Comparison of ENCODE assay signal across 10 cellular contexts in the genomic region with DNA sequence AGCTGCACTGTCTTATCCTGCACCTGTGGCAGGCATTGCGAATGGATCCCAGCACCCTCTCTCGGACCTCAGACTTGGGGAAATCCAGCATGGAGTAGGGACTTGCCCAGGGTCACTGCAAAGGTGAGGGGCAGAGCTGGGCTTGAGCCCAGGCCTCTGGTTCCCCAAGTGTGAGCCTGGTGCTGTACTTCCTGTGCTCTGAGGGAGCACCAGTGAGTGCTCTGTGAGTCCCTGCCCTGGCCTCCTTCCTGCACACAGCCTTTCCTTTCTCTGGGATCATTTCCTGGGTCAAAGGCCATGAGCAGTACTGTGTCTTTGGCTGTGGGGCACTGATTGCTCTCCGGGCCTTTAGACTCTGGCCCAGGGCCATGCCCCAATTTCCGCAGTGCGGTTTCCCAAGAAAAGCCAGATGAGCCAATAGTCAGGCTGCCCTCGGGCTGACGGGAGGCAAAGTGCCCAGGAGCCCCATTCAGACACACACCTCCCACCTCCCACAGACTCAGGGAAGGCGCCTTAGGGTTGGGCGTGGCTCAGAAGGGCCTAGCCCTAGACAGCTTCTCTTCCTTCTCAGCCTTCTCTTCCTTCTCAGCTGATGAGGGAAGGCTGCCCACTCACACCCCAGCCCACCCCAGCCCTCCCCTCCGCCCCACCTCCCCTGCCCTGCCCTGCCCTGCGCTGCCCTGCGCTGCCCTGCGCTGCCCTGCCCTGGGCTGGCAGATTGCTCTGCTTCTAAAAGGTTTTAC. TPM values are rescaled to one million over a fixed set of nuclear protein-coding genes. Genes with fewer than 3 reads are reported as not detected.
DNase-seq lines count a peak whose midpoint lies in the region; ATAC-seq lines count a peak whose summit lies in the region.
"Had no signal": no experiment of that assay in that cellular context is flagged by ENCODE, and none has a peak within 500 bp of the region (broad histone marks: within the 10 kb centered on the region; RNA-seq: fewer than 3 reads in every experiment).

No MANE protein-coding gene starts in this region.

- no peak overlapping the region for H3K56ac ChIP-seq in mesendoderm (ENCODE audit: low read length)

- peak; percentile 73 for ATAC-seq in Right ventricle myocardium superior (ENCODE audit: poor library complexity)
- ATAC-seq in HG03196 (IDR thresholded peaks at IDR 0.05; ENCODE audit: unreplicated experiment), result no peak
- no peak for ATAC-seq in HG03521 (IDR thresholded peaks at IDR 0.05; ENCODE audit: unreplicated experiment)
- ATAC-seq: activated T-cell treated with anti-CD3 and anti-CD28 coated beads, Interleukin-2, amount 50 U/mL, for 4 hours had no signal

- H2BK15ac ChIP-seq in mesendoderm (replicated peaks; ENCODE audit: low read depth), result no peak overlapping the region

- no peak overlapping the region for H3K9ac ChIP-seq in mesendoderm (ENCODE audit: low read length)

- H2AK5ac ChIP-seq in mesendoderm (ENCODE audit: low read length), result no peak overlapping the region

- no peak overlapping the region for H3K4me3 ChIP-seq in mesendoderm (ENCODE audit: low read length)

- no peak overlapping the region for H2BK5ac ChIP-seq in mesendoderm (ENCODE audit: low read length)

- H3K18ac ChIP-seq in mesendoderm (ENCODE audit: low read length), result no peak overlapping the region

- H4K5ac ChIP-seq in mesendoderm (ENCODE audit: low read length), result no peak overlapping the region

- no peak overlapping the region for H3K27ac ChIP-seq in mesendoderm (ENCODE audit: low read depth, low read length)

- H3K4ac ChIP-seq in mesendoderm (ENCODE audit: low read depth, low read length), result no peak overlapping the region

- no peak overlapping the region for H4K8ac ChIP-seq in mesendoderm (ENCODE audit: low read depth, low read length)

- H3K23ac ChIP-seq in mesendoderm (ENCODE audit: low read length), result no peak overlapping the region

- no CpG with 5 or more reads among the region's 13 CpGs for WGBS in mesendoderm (ENCODE audit: extremely low coverage, insufficient coverage, low lambda C conversion rate)

- intact Hi-C loops in Right ventricle myocardium superior (cut with DNase I), result no loop called here
- intact Hi-C loops in cardiac septum (cut with DNase I), result no loop called here

- no peaks in the 10 kb centered on the region for H3K27me3 ChIP-seq in mesendoderm (ENCODE audit: insufficient read depth, low read length, poor library complexity)

- H3K4me2 ChIP-seq in mesendoderm (ENCODE audit: low read length), result no peak overlapping the region

- no peaks in the 10 kb centered on the region for H3K79me2 ChIP-seq in mesendoderm (ENCODE audit: control insufficient read depth, insufficient read depth, low read length)

- no peaks in the 10 kb centered on the region for H3K79me1 ChIP-seq in mesendoderm (ENCODE audit: low read length)

- DNase-seq in Right ventricle myocardium superior, result peak; percentile 62
- no peak for DNase-seq in cardiac septum (ENCODE audit: low spot score)
- peak; percentile 59 for DNase-seq in cerebellum (ENCODE audit: low spot score)
- DNase-seq in mesendoderm, result peak; percentile 7
- DNase-seq in amniotic stem cell (lab: John Stamatoyannopoulos, UW), result no peak
- DNase-seq in NCI-H1417 treated with DMSO at 0.1 percent for 48 hours (lab: John Stamatoyannopoulos, UW), result no peak
- DNase-seq: activated T-cell treated with anti-CD3 and anti-CD28 coated beads, Interleukin-2, amount 50 U/mL, for 4 hours; central memory CD4-positive, alpha-beta T cell had no signal

- no peak overlapping the region for H2BK120ac ChIP-seq in mesendoderm (ENCODE audit: low read depth, low read length)

- peaks cover under 1% of the 10 kb centered on the region for H3K36me3 ChIP-seq in mesendoderm (ENCODE audit: control insufficient read depth, insufficient read depth, low read length)

- no peaks in the 10 kb centered on the region for H3K4me1 ChIP-seq in mesendoderm (ENCODE audit: control insufficient read depth, low read depth, low read length)

RNA-seq across cellular contexts. Expression of a gene that starts 23.3 kb away (rescaled TPM):
- total RNA-seq in Right ventricle myocardium superior, result 4.9 TPM
- total RNA-seq in cardiac septum, result 1.8 TPM
- 2.6 TPM for total RNA-seq in cerebellum
- 7.3 TPM for polyA plus RNA-seq in mesendoderm (2013, experiment 1 of 2)
- 7.3 TPM for polyA plus RNA-seq in mesendoderm (2013, experiment 2 of 2)

RNA-seq across cellular contexts. Expression of a gene that starts 50.1 kb away (rescaled TPM):
- total RNA-seq in Right ventricle myocardium superior, result 0.30 TPM
- 0.19 TPM for total RNA-seq in cardiac septum
- 2.7 TPM for total RNA-seq in cerebellum
- polyA plus RNA-seq in mesendoderm (2013, experiment 1 of 2), result 44.1 TPM
- 45.6 TPM for polyA plus RNA-seq in mesendoderm (2013, experiment 2 of 2)

Comparison
In these comparisons a context has a peak if more than half of its experiments do, and no peak if none do; other contexts are left out.
1. DNase-seq: peak in Right ventricle myocardium superior (single experiment), cerebellum (single experiment) and mesendoderm (single experiment); none in cardiac septum (single experiment), amniotic stem cell (single experiment) and NCI-H1417 treated with DMSO at 0.1 percent for 48 hours (single experiment).